ENCODE assay signal across 8 cellular contexts in genomic region chr12:57898308-57898970, GRCh38. TPM values are rescaled to one million over a fixed set of nuclear protein-coding genes. Genes with fewer than 3 reads are reported as not detected.
DNase-seq lines count a peak whose midpoint lies in the region; ATAC-seq, FAIRE-seq and TF ChIP-seq lines count a peak whose summit lies in the region.

No MANE protein-coding gene starts in this region.

- no peaks in the 10 kb centered on the region for H3K79me2 ChIP-seq in DOHH2 (ENCODE audit: control insufficient read depth, low read length)
- no peaks in the 10 kb centered on the region for H3K79me2 ChIP-seq in H1 (ENCODE audit: control insufficient read depth in 1 of 2, insufficient read depth in 2 of 2, low read length in 2 of 2)

- no peak overlapping the region for H2BK120ac ChIP-seq in H1 (replicated peaks; ENCODE audit: low read depth, low read length)

- H2BK12ac ChIP-seq in H1 (ENCODE audit: low read depth, low read length) = no peak overlapping the region; the same call in 1 of the 2 replicates

- H3K36me3 ChIP-seq in DOHH2 (ENCODE audit: control insufficient read depth, low read length) (no peaks in the 10 kb centered on the region), H1 (ENCODE audit: control insufficient read depth in 2 of 4, insufficient read depth in 4 of 4, low read length in 3 of 4) (no peaks in the 10 kb centered on the region), brain microvascular endothelial cell (replicated peaks) (no peaks in the 10 kb centered on the region)

- DNase-seq in NCI-H2171 treated with DMSO at 0.1 percent for 48 hours (lab: John Stamatoyannopoulos, UW) (peak; percentile 58), H1 (ENCODE audit: low read depth in 1 of 2, low spot score in 2 of 2) (no peak), CD14-positive monocyte (ENCODE audit: low spot score) (no peak), brain microvascular endothelial cell (no peak)
- no peak for DNase-seq in central memory CD4-positive, alpha-beta T cell

- no peak overlapping the region for H3K56ac ChIP-seq in H1 (replicated peaks; ENCODE audit: insufficient read length, low read depth, low read length)

- H3K4me3 Mint-ChIP-seq in CD14-positive monocyte = peak overlapping the region in 1 of 2 donors; percentile 97

- H2AK5ac ChIP-seq in H1 (ENCODE audit: low read depth, low read length) = no peak overlapping the region

- FAIRE-seq in H1 (lab: Jason Lieb, UNC) = no peak

- no peak overlapping the region for H2BK15ac ChIP-seq in H1 (ENCODE audit: low read length)

- ATAC-seq in GM21423 (IDR thresholded peaks at IDR 0.05; ENCODE audit: unreplicated experiment) = peak; percentile 25

- in situ Hi-C loops in brain microvascular endothelial cell (cut with HindIII; ENCODE audit: low pct_ligation_motif_present, low sequenced_read_pairs) = no loop called here

- POLR2A ChIA-PET in H1 (lab: Charles Lee; ENCODE audit: partially characterized antibody) = interaction anchor here (0.7 to 8.6 kb wide), 7 partner anchors 9 to 115 kb away, joined by 3 to 181 read pairs (median 3); partner anchors contain the start of genes CTDSP2 and TSFM

- H3K36me3 Mint-ChIP-seq in CD14-positive monocyte = peaks cover 0 to 1% of the 10 kb centered on the region in 2 donors

- no peak overlapping the region for H3K23ac ChIP-seq in H1 (ENCODE audit: insufficient read length)

- no peak overlapping the region for H3K4ac ChIP-seq in H1 (replicated peaks; ENCODE audit: insufficient read length, low read depth, low read length)

- H4K20me1 ChIP-seq in DOHH2 (ENCODE audit: control insufficient read depth, insufficient read depth, low read depth, low read length) (no peaks in the 10 kb centered on the region), H1 (replicated peaks in 1 of 2; ENCODE audit: control insufficient read depth in 1 of 2, insufficient read depth in 2 of 2, low read length in 2 of 2) (no peaks in the 10 kb centered on the region)

- H3K27ac Mint-ChIP-seq in CD14-positive monocyte = no peak overlapping the region

- H3K9me3 ChIP-seq in DOHH2 (ENCODE audit: control insufficient read depth, insufficient read depth, low read length) = no peaks in the 10 kb centered on the region
- no peaks in the 10 kb centered on the region for H3K9me3 ChIP-seq in H1 (ENCODE audit: insufficient read depth in 2 of 2, low read depth in 1 of 2, low read length in 1 of 2)

- no peak overlapping the region for H2AFZ ChIP-seq in H1 (ENCODE audit: low read length)

- H3K4me3 ChIP-seq in DOHH2 (ENCODE audit: low read length) (peak overlapping the region; percentile 39; the same call in 1 of the 2 replicates), H1 (ENCODE audit: extremely low read depth in 1 of 4, insufficient read depth in 2 of 4, low read depth in 3 of 4, low read length in 4 of 4) (no peak overlapping the region), brain microvascular endothelial cell (ENCODE audit: low read depth, low read length) (no peak overlapping the region)

- TF ChIP-seq EP300 in H1 (IDR thresholded peaks at IDR 0.05; ENCODE audit: borderline replicate concordance in 1 of 2, low read depth in 2 of 2, low read length in 2 of 2) = no peak

- no peak overlapping the region for H3K9ac ChIP-seq in H1 (replicated peaks in 1 of 4; ENCODE audit: extremely low read depth in 1 of 4, low read depth in 3 of 4, low read length in 3 of 4)

- H4K91ac ChIP-seq in H1 (replicated peaks; ENCODE audit: insufficient read length, low read length) = no peak overlapping the region

- no peaks in the 10 kb centered on the region for H3K9me2 ChIP-seq in DOHH2 (replicated peaks; ENCODE audit: control insufficient read depth, low read length)

- no peaks in the 10 kb centered on the region for H3K79me1 ChIP-seq in H1 (ENCODE audit: low read depth, low read length)

- no peak for TF ChIP-seq POLR2A in H1 (IDR thresholded peaks at IDR 0.05; ENCODE audit: control extremely low read depth in 1 of 2, low read depth in 2 of 2, low read length in 2 of 2)

- H3K27ac ChIP-seq in DOHH2 (ENCODE audit: low read depth, low read length) = peak overlapping the region; percentile 58
- H3K27ac ChIP-seq in H1 (ENCODE audit: low read depth, low read length) = no peak overlapping the region
- peak overlapping the region; percentile 97 for H3K27ac ChIP-seq in temporal lobe (ENCODE audit: low read depth, low read length)
- no peak overlapping the region for H3K27ac ChIP-seq in brain microvascular endothelial cell

- intact Hi-C loops in CD14-positive monocyte (cut with micrococcal nuclease) = no loop called here

- no peak overlapping the region for H4K5ac ChIP-seq in H1 (ENCODE audit: insufficient read length, low read depth, low read length)

- CTCF ChIA-PET in H1 (lab: Charles Lee; ENCODE audit: partially characterized antibody) = interaction anchor here (0.5 to 8.7 kb wide), 14 partner anchors 10 to 140 kb away, joined by 3 to 119 read pairs (median 4); no protein-coding TSS in a partner anchor

- no peaks in the 10 kb centered on the region for H3K9me3 Mint-ChIP-seq in CD14-positive monocyte

- H2BK20ac ChIP-seq in H1 (ENCODE audit: low read length) = 0 out of 2 replicates have a peak overlapping the region, but pooled peaks have one; percentile 34

- H3K4me1 ChIP-seq in DOHH2 (ENCODE audit: control insufficient read depth, low read length) (peaks cover 63% of the 10 kb centered on the region), H1 (replicated peaks in 1 of 4; ENCODE audit: control insufficient read depth in 3 of 4, insufficient read depth in 4 of 4, low read length in 3 of 4) (peaks cover 12 to 26% (median 16%) of the 10 kb centered on the region in 4 experiments)

- no peak overlapping the region for H3K18ac ChIP-seq in H1 (ENCODE audit: extremely low read depth, low read length)

- 70% methylated on average over 5 of the region's 5 CpGs; no CpG with 5 or more reads in 1 of the 2 experiments for WGBS in H1 (ENCODE audit: extremely low coverage in 1 of 2, insufficient coverage in 1 of 2, insufficient read length in 1 of 2, insufficient replicate concordance in 2 of 2, low coverage in 1 of 2, low lambda C conversion rate in 2 of 2, missing lambda C conversion rate in 1 of 2), 2 experiments

- H3K27me3 ChIP-seq in DOHH2 (ENCODE audit: control insufficient read depth, low read length) = peaks cover 23% of the 10 kb centered on the region
- H3K27me3 ChIP-seq in H1 (replicated peaks in 1 of 4; ENCODE audit: control insufficient read depth in 3 of 4, extremely low read depth in 1 of 4, insufficient read depth in 3 of 4, low read length in 3 of 4) = peaks cover 0 to 10% (median 8%) of the 10 kb centered on the region in 4 experiments; a peak in 4 of 7 replicates
- no peaks in the 10 kb centered on the region for H3K27me3 ChIP-seq in brain microvascular endothelial cell (replicated peaks)

- peaks cover 44% of the 10 kb centered on the region for H3K4me1 Mint-ChIP-seq in CD14-positive monocyte

- H3K23me2 ChIP-seq in H1 (ENCODE audit: low read depth, low read length) = peaks cover 4% of the 10 kb centered on the region; the same call in 1 of the 2 replicates

- peaks cover 18 to 35% (median 29%) of the 10 kb centered on the region in 3 donors for H3K27me3 Mint-ChIP-seq in CD14-positive monocyte (ENCODE audit: low read depth in 3 of 3)

- no peak overlapping the region for H2BK5ac ChIP-seq in H1 (ENCODE audit: low read depth, low read length)

- H3K4me2 ChIP-seq in DOHH2 (ENCODE audit: low read length) (peak overlapping the region; percentile 49), H1 (ENCODE audit: insufficient read depth in 1 of 2, low read depth in 2 of 2, low read length in 2 of 2) (no peak overlapping the region; a peak in 1 of 4 replicates)

- H3K14ac ChIP-seq in H1 (ENCODE audit: insufficient read length) = no peak overlapping the region

- no peak for TF ChIP-seq RAD21 in H1 (IDR thresholded peaks at IDR 0.05 in 1 of 2, conservative IDR thresholded peaks at IDR 0.05 in 1 of 2; ENCODE audit: low read depth in 2 of 2, low read length in 2 of 2)

- no peak overlapping the region for H4K8ac ChIP-seq in H1 (ENCODE audit: extremely low read depth, insufficient read depth, low read length)

- peaks cover 8% of the 10 kb centered on the region for H3F3A ChIP-seq in DOHH2 (ENCODE audit: control insufficient read depth, insufficient read depth)

- no peak for TF ChIP-seq CTCF in DOHH2 (IDR thresholded peaks at IDR 0.05; ENCODE audit: low read depth, low read length, poor library complexity, severe bottlenecking)
- TF ChIP-seq CTCF in H1 (IDR thresholded peaks at IDR 0.05; ENCODE audit: control extremely low read depth in 1 of 3, insufficient read depth in 1 of 3, low read depth in 1 of 3, low read length in 3 of 3) = no peak
- no peak for TF ChIP-seq CTCF in CD14-positive monocyte (IDR thresholded peaks at IDR 0.05)
- TF ChIP-seq CTCF in brain microvascular endothelial cell (IDR thresholded peaks at IDR 0.05; ENCODE audit: low read depth, low read length, missing control alignments) = no peak

TF ChIP-seq in H1, 55 proteins besides CTCF, POLR2A, EP300 and RAD21 (continues in another document):
- TF ChIP-seq SIRT6 (IDR thresholded peaks at IDR 0.05; ENCODE audit: low read length) = no peak
- TF ChIP-seq FOSL1 (IDR thresholded peaks at IDR 0.05; ENCODE audit: insufficient read depth, low read depth, low read length) = no peak
- TF ChIP-seq POU5F1 (IDR thresholded peaks at IDR 0.05; ENCODE audit: low read depth, low read length) = no peak
- no peak for TF ChIP-seq RXRA (IDR thresholded peaks at IDR 0.05; ENCODE audit: insufficient read depth, low read depth, low read length)
- no peak for TF ChIP-seq BACH1 (IDR thresholded peaks at IDR 0.05; ENCODE audit: low read length)

RNA-seq across cellular contexts. Expression of gene ATP23, which starts 42.9 kb away (rescaled TPM):
- 6.7 and 10.2 TPM in 2 replicates for total RNA-seq in H1 (2021; fragmentation: NEBNext Ultra II Directional; extraction: Animal tissue kit (Norgen Biotek cat#: 25700))
- polyA plus RNA-seq in H1 (2011; rRNA removed) = 12.1 and 13.5 TPM in 2 replicates
- 10.4 TPM for polyA plus RNA-seq in H1 (2011; cell fraction: cytosol; rRNA removed)
- 4.3 TPM for polyA plus RNA-seq in H1 (2011; cell fraction: nucleus; rRNA removed)
- 4.2 to 8.9 TPM (median 8.2 TPM) in 4 replicates for polyA plus RNA-seq in H1 (2012, experiment 1 of 2)
- polyA plus RNA-seq in H1 (2012, experiment 2 of 2) = 3.5 TPM
- 8.1 TPM for polyA plus RNA-seq in H1 (2013, experiment 1 of 2)
- 6.9 TPM for polyA plus RNA-seq in H1 (2013, experiment 2 of 2)
- polyA minus RNA-seq in H1 (2011; rRNA and poly(A)+ RNA removed) = 5.0 and 8.6 TPM in 2 replicates
- 4.8 TPM for polyA minus RNA-seq in H1 (2011; cell fraction: cytosol; rRNA and poly(A)+ RNA removed)
- polyA minus RNA-seq in H1 (2011; cell fraction: nucleus; rRNA and poly(A)+ RNA removed) = 5.3 TPM
- total RNA-seq in temporal lobe = 7.1 TPM
- 10 to 100 TPM; 24.8 to 27.5 TPM for polyA plus RNA-seq in CD14-positive monocyte

RNA-seq across cellular contexts. Expression of gene CTDSP2, which starts 51.9 kb away (rescaled TPM):
- total RNA-seq in H1 (2021; fragmentation: NEBNext Ultra II Directional; extraction: Animal tissue kit (Norgen Biotek cat#: 25700)) = 91.7 and 93.7 TPM in 2 replicates
- 71.3 and 129 TPM in 2 replicates for polyA plus RNA-seq in H1 (2011; rRNA removed)
- polyA plus RNA-seq in H1 (2011; cell fraction: cytosol; rRNA removed) = 115 TPM
- polyA plus RNA-seq in H1 (2011; cell fraction: nucleus; rRNA removed) = 118 TPM
- polyA plus RNA-seq in H1 (2012, experiment 1 of 2) = 72.3 to 87.9 TPM (median 83.7 TPM) in 4 replicates
- polyA plus RNA-seq in H1 (2012, experiment 2 of 2) = 64.0 TPM
- 41.6 TPM for polyA plus RNA-seq in H1 (2013, experiment 1 of 2)
- polyA plus RNA-seq in H1 (2013, experiment 2 of 2) = 42.0 TPM
- polyA minus RNA-seq in H1 (2011; rRNA and poly(A)+ RNA removed) = 144 and 145 TPM in 2 replicates
- 75.4 TPM for polyA minus RNA-seq in H1 (2011; cell fraction: cytosol; rRNA and poly(A)+ RNA removed)
- 79.4 TPM for polyA minus RNA-seq in H1 (2011; cell fraction: nucleus; rRNA and poly(A)+ RNA removed)
- total RNA-seq in temporal lobe = 22.9 TPM
- 10 to 100 TPM; 59.1 to 70.2 TPM for polyA plus RNA-seq in CD14-positive monocyte

Comparison
In these comparisons a context has a peak if more than half of its experiments do, and no peak if none do; other contexts are left out.
1. H3K27ac ChIP-seq: peak in DOHH2 (single experiment) and temporal lobe (single experiment); none in H1 (single experiment) and brain microvascular endothelial cell (single experiment).